11 cellular contexts compared by ENCODE assay signal in the genomic region with DNA sequence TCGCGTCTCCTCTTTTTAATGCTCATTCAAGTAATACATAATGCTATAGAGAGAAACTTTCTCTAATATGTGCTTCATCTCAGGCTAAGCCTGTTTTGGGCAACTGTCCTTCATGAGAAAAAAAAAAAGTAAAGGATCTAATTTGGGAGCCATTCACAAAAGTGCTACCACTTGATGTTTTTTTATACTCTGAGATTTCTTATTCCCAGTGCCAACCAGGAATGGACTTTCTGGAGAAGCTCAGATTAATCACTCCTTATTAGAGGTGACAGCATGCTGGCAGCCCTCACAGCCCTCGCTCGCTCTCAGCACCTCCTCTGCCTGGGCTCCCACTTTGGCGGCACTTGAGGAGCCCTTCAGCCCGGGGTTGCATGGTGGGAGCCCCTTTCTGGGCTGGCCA. TPM values are rescaled to one million over a fixed set of nuclear protein-coding genes. Genes with fewer than 3 reads are reported as not detected.
"Had no signal": no experiment of that assay in that cellular context is flagged by ENCODE, and none has a peak within 500 bp of the region (broad histone marks: within the 10 kb centered on the region; RNA-seq: fewer than 3 reads in every experiment).

No MANE protein-coding gene starts in this region.

RNA-seq across cellular contexts. Expression of a gene that starts 51.9 kb away (rescaled TPM):
- total RNA-seq: OCI-LY7, PC-3, PC-9, Peyer's patch, Right ventricle myocardium inferior, Right ventricle myocardium superior, RPMI7951, SJCRH30, SJSA1, SK-MEL-5, T-cell had no signal
